ENCODE assay signal across 21 cellular contexts in genomic region chr4:146062325-146062715, GRCh38.
DNase-seq lines count a peak whose midpoint lies in the region; ATAC-seq, FAIRE-seq and TF ChIP-seq lines count a peak whose summit lies in the region.
"Had no signal": no experiment of that assay in that cellular context is flagged by ENCODE, and none has a peak within 500 bp of the region (broad histone marks: within the 10 kb centered on the region; RNA-seq: fewer than 3 reads in every experiment).

No MANE protein-coding gene starts in this region.

- no peak for TF ChIP-seq POLR2A in H1 (IDR thresholded peaks at IDR 0.05; ENCODE audit: control extremely low read depth in 1 of 2, low read depth in 2 of 2, low read length in 2 of 2)

- TF ChIP-seq RAD21 in H1 (IDR thresholded peaks at IDR 0.05 in 1 of 2, conservative IDR thresholded peaks at IDR 0.05 in 1 of 2; ENCODE audit: low read depth in 2 of 2, low read length in 2 of 2), result no peak

- WGBS in H1 (ENCODE audit: extremely low coverage in 1 of 2, insufficient coverage in 1 of 2, insufficient read length in 1 of 2, insufficient replicate concordance in 2 of 2, low coverage in 1 of 2, low lambda C conversion rate in 2 of 2, missing lambda C conversion rate in 1 of 2), 2 experiments, result 96% methylated on average over 2 of the region's 2 CpGs; no CpG with 5 or more reads in 1 of the 2 experiments

- H3K4me3 ChIP-seq in GM12865 (ENCODE audit: low read depth, low read length) (no peak overlapping the region), OCI-LY7 (ENCODE audit: low read depth, low read length, poor library complexity, severe bottlenecking) (no peak overlapping the region), H1 (ENCODE audit: extremely low read depth in 1 of 4, insufficient read depth in 2 of 4, low read depth in 3 of 4, low read length in 4 of 4) (no peak overlapping the region)
- H3K4me3 ChIP-seq: SJSA1 had no signal

- POLR2A ChIA-PET in OCI-LY7 (lab: Charles Lee), result interaction anchor here (0.8 to 9.8 kb wide), 9 partner anchors 13 to 123 kb away, joined by 3 to 97 read pairs (median 7); partner anchors contain the start of gene ZNF827
- POLR2A ChIA-PET in H1 (lab: Charles Lee; ENCODE audit: partially characterized antibody), result interaction anchor here (0.9 to 1.0 kb wide), 2 partner anchors 32 to 196 kb away, joined by 3 read pairs; no protein-coding TSS in a partner anchor

- no peak overlapping the region for H3K9ac ChIP-seq in H1 (replicated peaks in 1 of 4; ENCODE audit: extremely low read depth in 1 of 4, low read depth in 3 of 4, low read length in 3 of 4)
- H3K9ac ChIP-seq: KMS-11 had no signal

- H3K4me2 ChIP-seq in OCI-LY7 (ENCODE audit: low read length), result peak overlapping the region; percentile 89
- H3K4me2 ChIP-seq in H1 (ENCODE audit: insufficient read depth in 1 of 2, low read depth in 2 of 2, low read length in 2 of 2), result no peak overlapping the region

- H3K14ac ChIP-seq in H1 (ENCODE audit: insufficient read length), result no peak overlapping the region

- no peak for TF ChIP-seq CTCF in GM12865 (IDR thresholded peaks at IDR 0.05; ENCODE audit: insufficient read depth, low read depth, low read length, missing control alignments)
- no peak for TF ChIP-seq CTCF in OCI-LY7 (conservative IDR thresholded peaks at IDR 0.05; ENCODE audit: low read length)
- no peak for TF ChIP-seq CTCF in H1 (IDR thresholded peaks at IDR 0.05; ENCODE audit: control extremely low read depth in 1 of 3, insufficient read depth in 1 of 3, low read depth in 1 of 3, low read length in 3 of 3)

- H3K4me1 ChIP-seq in OCI-LY7 (ENCODE audit: insufficient read depth, low read length, poor library complexity, severe bottlenecking), result peaks cover 74% of the 10 kb centered on the region
- H3K4me1 ChIP-seq in H1 (replicated peaks in 1 of 4; ENCODE audit: control insufficient read depth in 3 of 4, insufficient read depth in 4 of 4, low read length in 3 of 4), result peaks cover 0 to 6% (median 1%) of the 10 kb centered on the region in 4 experiments; a peak in 1 of 7 replicates
- H3K4me1 ChIP-seq: SJSA1 had no signal

- FAIRE-seq in H1 (lab: Jason Lieb, UNC), result no peak
- FAIRE-seq: HepG2 had no signal

- H3K79me1 ChIP-seq in H1 (ENCODE audit: low read depth, low read length), result no peaks in the 10 kb centered on the region

- H3K23me2 ChIP-seq in H1 (ENCODE audit: low read depth, low read length), result no peaks in the 10 kb centered on the region

- 0 out of 2 replicates have a peak overlapping the region, but pooled peaks have one; percentile 89 for H2BK15ac ChIP-seq in H1 (ENCODE audit: low read length)

- no peak overlapping the region for H4K91ac ChIP-seq in H1 (replicated peaks; ENCODE audit: insufficient read length, low read length)

- peaks cover 3% of the 10 kb centered on the region; the same call in 1 of the 2 replicates for H3K36me3 ChIP-seq in OCI-LY7 (ENCODE audit: insufficient read depth, low read length)
- no peaks in the 10 kb centered on the region for H3K36me3 ChIP-seq in H1 (ENCODE audit: control insufficient read depth in 2 of 4, insufficient read depth in 4 of 4, low read length in 3 of 4)
- H3K36me3 ChIP-seq: SJSA1 had no signal

- no peaks in the 10 kb centered on the region for H3K9me2 ChIP-seq in OCI-LY7 (ENCODE audit: insufficient read depth, low read length)

- DNase-seq in GM12865 (ENCODE audit: low read depth), result peak; percentile 42
- DNase-seq in MV-4-11 (lab: John Stamatoyannopoulos, UW), result peak; percentile 62
- peak; percentile 40 for DNase-seq in OCI-LY7 (ENCODE audit: low spot score)
- no peak for DNase-seq in H1 (ENCODE audit: low read depth in 1 of 2, low spot score in 2 of 2)
- DNase-seq in T1000 (lab: John Stamatoyannopoulos, UW), result no peak
- DNase-seq: ACHN; Calu3; CD4-positive, alpha-beta memory T cell; DMS53; NCI-H187 treated with DMSO at 0.1 percent for 48 hours; NCI-H2171 treated with DMSO at 0.1 percent for 48 hours; NCI-H510A; NCI-H774; PC-3 had no signal

- H2AFZ ChIP-seq in OCI-LY7 (ENCODE audit: low read length) (peak overlapping the region; percentile 99), H1 (ENCODE audit: low read length) (no peak overlapping the region)

- no peak overlapping the region for H4K8ac ChIP-seq in H1 (ENCODE audit: extremely low read depth, insufficient read depth, low read length)

- H3K9me3 ChIP-seq in OCI-LY7 (ENCODE audit: low read length) (no peaks in the 10 kb centered on the region; the same call in 1 of the 2 replicates), H1 (ENCODE audit: insufficient read depth in 2 of 2, low read depth in 1 of 2, low read length in 1 of 2) (no peaks in the 10 kb centered on the region)
- H3K9me3 ChIP-seq: SJSA1 had no signal

- H2BK5ac ChIP-seq in H1 (ENCODE audit: low read depth, low read length), result no peak overlapping the region

- ATAC-seq in HG03469 (IDR thresholded peaks at IDR 0.05; ENCODE audit: unreplicated experiment) (no peak), GM19351 (IDR thresholded peaks at IDR 0.05; ENCODE audit: unreplicated experiment) (no peak)
- ATAC-seq: HCT116, HepG2, PC-3 had no signal

- H4K5ac ChIP-seq in H1 (ENCODE audit: insufficient read length, low read depth, low read length), result no peak overlapping the region

- H3K27me3 ChIP-seq in H1 (replicated peaks in 1 of 4; ENCODE audit: control insufficient read depth in 3 of 4, extremely low read depth in 1 of 4, insufficient read depth in 3 of 4, low read length in 3 of 4), result no peaks in the 10 kb centered on the region
- H3K27me3 ChIP-seq: SJSA1 had no signal

- CTCF ChIA-PET in OCI-LY7 (lab: Charles Lee; ENCODE audit: unreplicated experiment) (interaction anchor here (1.7 kb wide), 1 partner anchor 12 kb away, joined by 7 read pairs; no protein-coding TSS in a partner anchor), H1 (lab: Charles Lee; ENCODE audit: partially characterized antibody) (interaction anchor here (0.5 to 1.5 kb wide), 5 partner anchors 11 to 731 kb away, joined by 3 to 5 read pairs (median 3); no protein-coding TSS in a partner anchor)

- no peaks in the 10 kb centered on the region for H4K20me1 ChIP-seq in OCI-LY7 (ENCODE audit: insufficient read depth, low read length)
- no peaks in the 10 kb centered on the region for H4K20me1 ChIP-seq in H1 (replicated peaks in 1 of 2; ENCODE audit: control insufficient read depth in 1 of 2, insufficient read depth in 2 of 2, low read length in 2 of 2)

- no peak overlapping the region for H3K4ac ChIP-seq in H1 (replicated peaks; ENCODE audit: insufficient read length, low read depth, low read length)

- no peak overlapping the region for H3K18ac ChIP-seq in H1 (ENCODE audit: extremely low read depth, low read length)

- H2BK120ac ChIP-seq in H1 (replicated peaks; ENCODE audit: low read depth, low read length), result no peak overlapping the region

- H3K56ac ChIP-seq in H1 (replicated peaks; ENCODE audit: insufficient read length, low read depth, low read length), result no peak overlapping the region

- BruUV-seq in OCI-LY7 (replicated peaks; lab: Mats Ljungman, UMichigan), result no TSS peak

- peak overlapping the region; percentile 65; the same call in 1 of the 2 replicates for H2BK12ac ChIP-seq in H1 (ENCODE audit: low read depth, low read length)

- H3K79me2 ChIP-seq in OCI-LY7 (ENCODE audit: insufficient read depth, low read depth, low read length) (peaks cover 4% of the 10 kb centered on the region; the same call in 1 of the 2 replicates), H1 (ENCODE audit: control insufficient read depth in 1 of 2, insufficient read depth in 2 of 2, low read length in 2 of 2) (no peaks in the 10 kb centered on the region)

- no peak overlapping the region for H2BK20ac ChIP-seq in H1 (ENCODE audit: low read length)

- intact Hi-C loops in OCI-LY7 (cut with micrococcal nuclease; ENCODE audit: unreplicated experiment), result loop anchor here (10.0 kb wide), 1 partner anchor 558 kb away; no protein-coding TSS in a partner anchor

- H3K27ac ChIP-seq in OCI-LY7 (ENCODE audit: low read depth, low read length, poor library complexity, severe bottlenecking), result peak overlapping the region; percentile 96
- no peak overlapping the region for H3K27ac ChIP-seq in H1 (ENCODE audit: low read depth, low read length)
- H3K27ac ChIP-seq: KMS-11, RWPE1, SJSA1 had no signal

- no peak overlapping the region for H3K23ac ChIP-seq in H1 (ENCODE audit: insufficient read length)

- no peak overlapping the region for H2AK5ac ChIP-seq in H1 (ENCODE audit: low read depth, low read length)

- no peak for TF ChIP-seq EP300 in H1 (IDR thresholded peaks at IDR 0.05; ENCODE audit: borderline replicate concordance in 1 of 2, low read depth in 2 of 2, low read length in 2 of 2)

TF ChIP-seq in H1, 55 proteins besides CTCF, POLR2A, EP300 and RAD21 (continues in another document):
- TF ChIP-seq CTBP2 (IDR thresholded peaks at IDR 0.05; ENCODE audit: borderline replicate concordance, insufficient read depth, insufficient read length, low read length), result no peak
- no peak for TF ChIP-seq EGR1 (IDR thresholded peaks at IDR 0.05; ENCODE audit: borderline replicate concordance, low read depth, low read length)
- TF ChIP-seq BACH1 (IDR thresholded peaks at IDR 0.05; ENCODE audit: low read length), result no peak
- TF ChIP-seq PHF8 (conservative IDR thresholded peaks at IDR 0.05; ENCODE audit: low read depth, low read length), result no peak
- TF ChIP-seq YY1 (IDR thresholded peaks at IDR 0.05; ENCODE audit: low read depth, low read length), result no peak

Comparison
In these comparisons a context has a peak if more than half of its experiments do, and no peak if none do; other contexts are left out.
1. DNase-seq: peak in GM12865 (single experiment), MV-4-11 (single experiment) and OCI-LY7 (single experiment); none in H1 (0 of 2) and T1000 (single experiment).